Comparison of ENCODE assay signal across 17 cellular contexts in the genomic region with DNA sequence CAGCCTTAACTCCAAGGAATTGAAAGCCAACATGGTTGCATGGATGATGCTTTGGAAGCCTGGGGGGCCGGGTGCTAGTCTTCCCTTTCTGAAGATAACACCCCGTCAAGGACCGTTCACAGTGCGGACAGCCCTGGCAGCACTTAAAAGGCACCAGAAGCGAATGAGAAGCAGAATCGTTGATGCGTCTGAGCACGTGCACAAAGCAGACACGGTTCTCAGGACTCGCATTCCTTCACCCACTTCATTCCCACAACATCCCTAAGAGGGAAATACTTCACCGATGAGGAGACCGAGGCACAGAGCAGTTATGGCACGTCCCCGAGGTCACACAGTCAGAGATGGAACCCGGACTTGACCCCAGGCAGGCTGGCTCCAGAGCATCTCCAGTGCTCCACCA.
"Had no signal": no experiment of that assay in that cellular context is flagged by ENCODE, and none has a peak within 500 bp of the region (broad histone marks: within the 10 kb centered on the region; RNA-seq: fewer than 3 reads in every experiment).

No MANE protein-coding gene starts in this region.

- H3K4me3 Mint-ChIP-seq: activated CD4-positive, alpha-beta T cell treated with anti-CD3 and anti-CD28 coated beads, Interleukin-2, amount 10 ng/mL, durations not matched to agents 7 days and 5 days; activated naive CD8-positive, alpha-beta T cell treated with anti-CD3 and anti-CD28 coated beads, Interleukin-2, amount 10 ng/mL, durations not matched to agents 7 days and 5 days; naive B cell; T-cell had no signal

- H3K36me3 ChIP-seq: colonic mucosa had no signal

- H3K4me1 Mint-ChIP-seq: activated CD4-positive, alpha-beta T cell treated with anti-CD3 and anti-CD28 coated beads, Interleukin-2, amount 10 ng/mL, durations not matched to agents 7 days and 5 days; activated naive CD8-positive, alpha-beta T cell treated with anti-CD3 and anti-CD28 coated beads, Interleukin-2, amount 10 ng/mL, durations not matched to agents 7 days and 5 days; T-cell had no signal

- H3K27me3 ChIP-seq: colonic mucosa, esophagus muscularis mucosa, neutrophil, transverse colon had no signal

- H3K79me2 ChIP-seq: parathyroid adenoma had no signal

- H3K9ac ChIP-seq: parathyroid adenoma had no signal

- H3K27ac ChIP-seq: colonic mucosa, neutrophil, parathyroid adenoma, transverse colon had no signal

- H3K27ac Mint-ChIP-seq: activated CD4-positive, alpha-beta T cell treated with anti-CD3 and anti-CD28 coated beads, Interleukin-2, amount 10 ng/mL, durations not matched to agents 7 days and 5 days; activated naive CD8-positive, alpha-beta T cell treated with anti-CD3 and anti-CD28 coated beads, Interleukin-2, amount 10 ng/mL, durations not matched to agents 7 days and 5 days; T-cell had no signal

- H2AFZ ChIP-seq: parathyroid adenoma had no signal

- DNase-seq: activated CD4-positive, alpha-beta T cell treated with anti-CD3 and anti-CD28 coated beads, Interleukin-2, amount 10 ng/mL, durations not matched to agents 7 days and 5 days; activated CD8-positive, alpha-beta memory T cell treated with anti-CD3 and anti-CD28 coated beads for 24 hours; activated naive CD4-positive, alpha-beta T cell; activated naive CD8-positive, alpha-beta T cell treated with anti-CD3 and anti-CD28 coated beads, Interleukin-2, amount 10 ng/mL, durations not matched to agents 7 days and 5 days; aorta; colonic mucosa; left colon; naive B cell; stimulated activated CD4-positive, alpha-beta T cell treated with anti-CD3 and anti-CD28 coated beads, Interleukin-2, amount 100 ng/mL, for 48 hours; stimulated activated naive CD4-positive, alpha-beta T cell; T-cell; T-helper 9 cell; transverse colon had no signal

- H3K27me3 Mint-ChIP-seq: activated CD4-positive, alpha-beta T cell treated with anti-CD3 and anti-CD28 coated beads, Interleukin-2, amount 10 ng/mL, durations not matched to agents 7 days and 5 days; activated naive CD8-positive, alpha-beta T cell treated with anti-CD3 and anti-CD28 coated beads, Interleukin-2, amount 10 ng/mL, durations not matched to agents 7 days and 5 days; naive B cell; T-cell had no signal

- H3K9me3 Mint-ChIP-seq: activated CD4-positive, alpha-beta T cell treated with anti-CD3 and anti-CD28 coated beads, Interleukin-2, amount 10 ng/mL, durations not matched to agents 7 days and 5 days; activated naive CD8-positive, alpha-beta T cell treated with anti-CD3 and anti-CD28 coated beads, Interleukin-2, amount 10 ng/mL, durations not matched to agents 7 days and 5 days; naive B cell; T-cell had no signal

- H3K9me3 ChIP-seq: colonic mucosa, esophagus muscularis mucosa, neutrophil, transverse colon had no signal

- H3K4me1 ChIP-seq: colonic mucosa, parathyroid adenoma, transverse colon had no signal

- ATAC-seq: left colon, T-cell had no signal

- H3K36me3 Mint-ChIP-seq: activated naive CD8-positive, alpha-beta T cell treated with anti-CD3 and anti-CD28 coated beads, Interleukin-2, amount 10 ng/mL, durations not matched to agents 7 days and 5 days had no signal

- H3K4me3 ChIP-seq: colonic mucosa, esophagus muscularis mucosa, lung, transverse colon had no signal
